Comparison of ENCODE assay signal across 22 cellular contexts in genomic region chr4:163622351-163623051, GRCh38.
"Had no signal": no experiment of that assay in that cellular context is flagged by ENCODE, and none has a peak within 500 bp of the region (broad histone marks: within the 10 kb centered on the region; RNA-seq: fewer than 3 reads in every experiment).

No MANE protein-coding gene starts in this region.

- H3K36me3 ChIP-seq: esophagus squamous epithelium, gastrocnemius medialis, neutrophil, pancreas, upper lobe of left lung had no signal

- H3K4me1 Mint-ChIP-seq: central memory CD8-positive, alpha-beta T cell; nephron had no signal

- H3K4me3 ChIP-seq: esophagus squamous epithelium, gastrocnemius medialis, pancreas, psoas muscle, upper lobe of left lung had no signal

- ATAC-seq: gastrocnemius medialis; left colon; psoas muscle; stimulated activated naive B cell treated with anti-CD40 and anti-IgM and Interleukin-4, amounts not matched to agents 10 μg/mL and 1 μg/mL and 100 μg/mL, for 72 hours had no signal

- H3K4me3 Mint-ChIP-seq: activated naive CD8-positive, alpha-beta T cell; activated T-cell treated with anti-CD3 and anti-CD28 coated beads, Interleukin-2, amount 50 U/mL, for 24 hours; central memory CD8-positive, alpha-beta T cell; nephron; stimulated activated naive B cell treated with anti-CD40 and anti-IgM and Interleukin-4, amounts not matched to agents 10 μg/mL and 1 μg/mL and 100 μg/mL, for 72 hours had no signal

- H3K27me3 Mint-ChIP-seq: activated naive CD8-positive, alpha-beta T cell; activated T-cell treated with anti-CD3 and anti-CD28 coated beads, Interleukin-2, amount 50 U/mL, for 24 hours; stimulated activated naive B cell treated with anti-CD40 and anti-IgM and Interleukin-4, amounts not matched to agents 10 μg/mL and 1 μg/mL and 100 μg/mL, for 72 hours had no signal

- H3K27me3 ChIP-seq: esophagus squamous epithelium, gastrocnemius medialis, neutrophil, pancreas, upper lobe of left lung had no signal

- H3K9me3 Mint-ChIP-seq: activated T-cell treated with anti-CD3 and anti-CD28 coated beads, Interleukin-2, amount 50 U/mL, for 24 hours; central memory CD8-positive, alpha-beta T cell; nephron had no signal

- DNase-seq: activated CD4-positive, alpha-beta T cell treated with anti-CD3 and anti-CD28 coated beads, Interleukin-2, amount 50 U/mL, for 4 hours; activated CD8-positive, alpha-beta memory T cell treated with anti-CD3 and anti-CD28 coated beads for 24 hours; activated CD8-positive, alpha-beta memory T cell treated with anti-CD3 and anti-CD28 coated beads, Interleukin-2, amount 50 U/mL, for 4 hours; activated naive CD4-positive, alpha-beta T cell; activated T-cell treated with anti-CD3 and anti-CD28 coated beads, Interleukin-2, amount 50 U/mL, for 24 hours; esophagus squamous epithelium; gastrocnemius medialis; islet precursor cell; left colon; midbrain; pancreas; psoas muscle; small intestine; stimulated activated CD4-positive, alpha-beta T cell treated with anti-CD3 and anti-CD28 coated beads, Interleukin-15, amount 100 ng/mL, for 24 hours; stimulated activated naive B cell treated with anti-CD40 and anti-IgM and Interleukin-4, amounts not matched to agents 10 μg/mL and 1 μg/mL and 100 μg/mL, for 72 hours; T-helper 9 cell; upper lobe of left lung had no signal

- H3K27ac Mint-ChIP-seq: activated naive CD8-positive, alpha-beta T cell; activated T-cell treated with anti-CD3 and anti-CD28 coated beads, Interleukin-2, amount 50 U/mL, for 24 hours; activated T-helper 2 cell treated with anti-CD3 and anti-CD28 coated beads, Interferon-gamma antibody, Interleukin-2, Interleukin-4, amounts not matched to agents 10 μg/mL and 5 μg/mL and 100 μg/mL, durations not matched to agents 14 hours and 24 hours and 36 hours; nephron; stimulated activated naive B cell treated with anti-CD40 and anti-IgM and Interleukin-4, amounts not matched to agents 10 μg/mL and 1 μg/mL and 100 μg/mL, for 72 hours had no signal

- H3K9me3 ChIP-seq: esophagus squamous epithelium, gastrocnemius medialis, neutrophil, pancreas, psoas muscle, upper lobe of left lung had no signal

- H3K4me1 ChIP-seq: esophagus squamous epithelium, gastrocnemius medialis, pancreas, psoas muscle, upper lobe of left lung had no signal

- H3K27ac ChIP-seq: gastrocnemius medialis, neutrophil, pancreas, psoas muscle had no signal

- H3K36me3 Mint-ChIP-seq: activated naive CD8-positive, alpha-beta T cell; stimulated activated naive B cell treated with anti-CD40 and anti-IgM and Interleukin-4, amounts not matched to agents 10 μg/mL and 1 μg/mL and 100 μg/mL, for 72 hours had no signal
